Comparison of ENCODE assay signal across 11 cellular contexts in the genomic region with DNA sequence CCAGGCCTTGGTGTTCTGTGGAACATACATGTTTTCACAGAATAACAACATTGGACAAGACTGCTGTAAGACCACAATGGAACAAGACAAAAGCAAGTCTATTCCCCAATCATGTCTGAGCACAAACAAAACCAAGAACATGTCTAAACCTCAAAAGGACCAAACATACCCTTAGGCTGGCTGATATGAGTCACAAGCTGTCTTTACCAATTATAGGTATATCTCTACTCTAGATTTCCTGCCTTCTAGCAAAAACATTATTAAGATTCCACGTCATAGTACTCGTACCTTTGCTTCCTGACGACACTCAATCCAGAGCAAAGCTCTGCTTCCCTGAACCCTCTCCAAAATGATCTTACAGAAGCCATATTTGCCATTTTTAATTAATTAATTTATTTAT. TPM values are rescaled to one million over a fixed set of nuclear protein-coding genes. Genes with fewer than 3 reads are reported as not detected.
DNase-seq lines count a peak whose midpoint lies in the region; ATAC-seq, FAIRE-seq and TF ChIP-seq lines count a peak whose summit lies in the region.
"Had no signal": no experiment of that assay in that cellular context is flagged by ENCODE, and none has a peak within 500 bp of the region (broad histone marks: within the 10 kb centered on the region; RNA-seq: fewer than 3 reads in every experiment).

No MANE protein-coding gene starts in this region.

- peak; percentile 60 for FAIRE-seq in bronchial epithelial cell (lab: Jason Lieb, UNC)

- DNase-seq in bronchial epithelial cell (ENCODE audit: low read depth), result peak; percentile 98
- DNase-seq in retina, result no peak
- no peak for DNase-seq in iPS-NIHi11 (ENCODE audit: low spot score)
- no peak for DNase-seq in DMS79 treated with DMSO at 0.1 percent for 48 hours (lab: John Stamatoyannopoulos, UW)
- no peak for DNase-seq in left ventricle myocardium inferior
- DNase-seq: kidney glomerular epithelial cell, NCI-H526 had no signal

- no peaks in the 10 kb centered on the region for H3K4me1 ChIP-seq in left ventricle myocardium inferior

- H3K27me3 ChIP-seq in bronchial epithelial cell (ENCODE audit: control insufficient read depth, insufficient read depth, low read length) (no peaks in the 10 kb centered on the region), left ventricle myocardium inferior (ENCODE audit: low read depth) (no peaks in the 10 kb centered on the region)

- no peak overlapping the region for H3K4me3 ChIP-seq in bronchial epithelial cell (ENCODE audit: low read depth, low read length)
- no peak overlapping the region for H3K4me3 ChIP-seq in left ventricle myocardium inferior

- TF ChIP-seq CTCF in bronchial epithelial cell (IDR thresholded peaks at IDR 0.05; ENCODE audit: insufficient read depth, low read length, severe bottlenecking) (no peak), left ventricle myocardium inferior (IDR thresholded peaks at IDR 0.05; ENCODE audit: borderline replicate concordance) (no peak)

- H3K27ac ChIP-seq in left ventricle myocardium inferior (replicated peaks), result no peak overlapping the region

- H3K9me3 ChIP-seq in left ventricle myocardium inferior (replicated peaks), result peaks cover 1% of the 10 kb centered on the region

- intact Hi-C loops in left ventricle myocardium inferior (cut with micrococcal nuclease), result no loop called here

- H3K36me3 ChIP-seq in bronchial epithelial cell (ENCODE audit: control insufficient read depth, insufficient read depth, low read length) (no peaks in the 10 kb centered on the region), left ventricle myocardium inferior (no peaks in the 10 kb centered on the region)

- ATAC-seq in GM18499 (IDR thresholded peaks at IDR 0.05; ENCODE audit: insufficient read depth, unreplicated experiment), result peak; percentile 85
- peak; percentile 92 for ATAC-seq in GM19455 (IDR thresholded peaks at IDR 0.05; ENCODE audit: unreplicated experiment)
- peak; percentile 79 for ATAC-seq in HG03103 (IDR thresholded peaks at IDR 0.05; ENCODE audit: low read depth, unreplicated experiment)
- ATAC-seq: stimulated activated memory B cell treated with anti-CD40 and anti-IgM and Interleukin-4, amounts not matched to agents 10 μg/mL and 1 μg/mL and 100 μg/mL, for 72 hours had no signal

RNA-seq across cellular contexts. Expression of gene L3MBTL1, which starts 15.4 kb away (rescaled TPM):
- 5.0 and 5.6 TPM in 2 replicates for total RNA-seq in bronchial epithelial cell
- 4.0 TPM for total RNA-seq in left ventricle myocardium inferior

RNA-seq across cellular contexts. Expression of gene SRSF6, which starts 34.4 kb away (rescaled TPM):
- total RNA-seq in bronchial epithelial cell, result 34.5 and 37.1 TPM in 2 replicates
- 58.7 TPM for total RNA-seq in left ventricle myocardium inferior
